In genomic region chr6:15512126-15512525, GRCh38 we compare ENCODE assay signal across 12 cellular contexts.
DNase-seq lines count a peak whose midpoint lies in the region; ATAC-seq and TF ChIP-seq lines count a peak whose summit lies in the region.
"Had no signal": no experiment of that assay in that cellular context is flagged by ENCODE, and none has a peak within 500 bp of the region (broad histone marks: within the 10 kb centered on the region; RNA-seq: fewer than 3 reads in every experiment).

No MANE protein-coding gene starts in this region.

- no TSS peak for BruUV-seq in PC-3 (replicated peaks; lab: Mats Ljungman, UMichigan)

- WGBS in psoas muscle, 3 donors = 66 to 76% (median 68%) methylated on average over 18 of the region's 18 CpGs

- intact Hi-C loops in PC-3 (cut with micrococcal nuclease) = no loop called here
- intact Hi-C loops in psoas muscle (cut with DNase I) = loop anchor here in 1 of 2 donors (5.0 kb wide), 1 partner anchor 110 kb away; no protein-coding TSS in a partner anchor

- H3K79me2 ChIP-seq in PC-3 (ENCODE audit: low read length) = no peaks in the 10 kb centered on the region

- no peak overlapping the region for H3K27ac ChIP-seq in PC-3 (ENCODE audit: low read length)
- peak overlapping the region; percentile 79 for H3K27ac ChIP-seq in psoas muscle
- H3K27ac ChIP-seq: vagina had no signal

- TF ChIP-seq CTCF in PC-3 (conservative IDR thresholded peaks at IDR 0.05; ENCODE audit: low read depth, low read length) = peak; percentile 43; the same call in 1 of the 2 replicates
- TF ChIP-seq CTCF in psoas muscle (IDR thresholded peaks at IDR 0.05) = peak; percentile 40

- H3K4me2 ChIP-seq in PC-3 (ENCODE audit: low read length) = no peak overlapping the region

- no peaks in the 10 kb centered on the region for H3K4me1 ChIP-seq in PC-3 (ENCODE audit: insufficient read depth, low read length)
- peaks cover 47% of the 10 kb centered on the region for H3K4me1 ChIP-seq in psoas muscle
- H3K4me1 ChIP-seq: vagina had no signal

- no peak overlapping the region for H2AFZ ChIP-seq in PC-3 (ENCODE audit: low read length)

- H3K4me3 ChIP-seq in PC-3 (ENCODE audit: low read length) (no peak overlapping the region), psoas muscle (no peak overlapping the region)
- H3K4me3 ChIP-seq: vagina had no signal

- ATAC-seq in PC-3 (peak; percentile 29), psoas muscle (peak; percentile 28 to 54 (median 42)), HG02840 (IDR thresholded peaks at IDR 0.05; ENCODE audit: low FRiP score, unreplicated experiment) (no peak)

- H4K20me1 ChIP-seq in PC-3 (ENCODE audit: low read length) = peaks cover 2% of the 10 kb centered on the region; the same call in 1 of the 2 replicates

- CTCF ChIA-PET in PC-3 (lab: Charles Lee) = no interaction called here

- DNase-seq in NCI-H2196 (lab: John Stamatoyannopoulos, UW; ENCODE audit: unreplicated experiment) = peak; percentile 8
- no peak for DNase-seq in NCI-H2196 treated with DMSO at 0.1 percent for 48 hours (lab: John Stamatoyannopoulos, UW; ENCODE audit: unreplicated experiment)
- peak; percentile 18 for DNase-seq in PC-3
- peak; percentile 6 for DNase-seq in fibroblast of peridontal ligament (ENCODE audit: extremely low read depth)
- no peak for DNase-seq in psoas muscle
- no peak for DNase-seq in activated CD4-positive, alpha-beta T cell treated with anti-CD3 and anti-CD28 coated beads for 48 hours
- DNase-seq in stimulated activated CD4-positive, alpha-beta T cell treated with anti-CD3 and anti-CD28 coated beads, Interleukin-2, amount 100 ng/mL, for 24 hours = no peak
- DNase-seq: activated CD4-positive, alpha-beta T cell treated with anti-CD3 and anti-CD28 coated beads for 1 hour; foreskin fibroblast; NCI-H446 treated with DMSO at 0.1 percent for 48 hours had no signal

- no peak overlapping the region for H3K9ac ChIP-seq in PC-3 (ENCODE audit: low read length)

- H3K9me3 ChIP-seq in PC-3 (ENCODE audit: low read length) = no peaks in the 10 kb centered on the region
- H3K9me3 ChIP-seq in psoas muscle = no peaks in the 10 kb centered on the region
- H3K9me3 ChIP-seq: vagina had no signal

- H3K27me3 ChIP-seq in PC-3 (ENCODE audit: low read length) (no peaks in the 10 kb centered on the region), psoas muscle (ENCODE audit: insufficient read depth in 3 of 3, low read length in 2 of 3) (no peaks in the 10 kb centered on the region)
- H3K27me3 ChIP-seq: vagina had no signal

- no peaks in the 10 kb centered on the region for H3K9me2 ChIP-seq in PC-3 (replicated peaks; ENCODE audit: low read length)

- H3K36me3 ChIP-seq in PC-3 (ENCODE audit: low read depth, low read length) (peaks cover 12% of the 10 kb centered on the region), psoas muscle (ENCODE audit: insufficient read depth in 1 of 2, low read depth in 1 of 2) (peaks cover 0 to 47% of the 10 kb centered on the region in 2 donors)

- POLR2A ChIA-PET in PC-3 (lab: Charles Lee; ENCODE audit: unreplicated experiment) = no interaction called here

- H3F3A ChIP-seq in PC-3 (ENCODE audit: low read length, unreplicated experiment) = no peaks in the 10 kb centered on the region

Comparison
In these comparisons a context has a peak if more than half of its experiments do, and no peak if none do; other contexts are left out.
1. DNase-seq: peak in NCI-H2196 (single experiment), PC-3 (single experiment) and fibroblast of peridontal ligament (single experiment); none in NCI-H2196 treated with DMSO at 0.1 percent for 48 hours (single experiment), psoas muscle (0 of 2), activated CD4-positive, alpha-beta T cell treated with anti-CD3 and anti-CD28 coated beads for 48 hours (single experiment) and stimulated activated CD4-positive, alpha-beta T cell treated with anti-CD3 and anti-CD28 coated beads, Interleukin-2, amount 100 ng/mL, for 24 hours (0 of 2).